Comparison of ENCODE assay signal across 15 cellular contexts in genomic region chr4:25489221-25489797, GRCh38.
"Had no signal": no experiment of that assay in that cellular context is flagged by ENCODE, and none has a peak within 500 bp of the region (broad histone marks: within the 10 kb centered on the region; RNA-seq: fewer than 3 reads in every experiment).

No MANE protein-coding gene starts in this region.

- H3K27ac ChIP-seq: epithelial cell of prostate, esophagus muscularis mucosa, gastrocnemius medialis, heart right ventricle, left ventricle myocardium inferior, pancreas had no signal

- H3K27me3 ChIP-seq: esophagus muscularis mucosa, gastrocnemius medialis, heart right ventricle, pancreas had no signal

- H3K9me3 ChIP-seq: gastrocnemius medialis, pancreas had no signal

- DNase-seq: effector memory CD4-positive, alpha-beta T cell; gastrocnemius medialis; heart right ventricle; hypothalamus; left ventricle myocardium inferior; mesendoderm; naive B cell; occipital lobe; pancreas; right cardiac atrium; small intestine; stimulated activated CD4-positive, alpha-beta T cell treated with anti-CD3 and anti-CD28 coated beads, Interleukin-12 subunit alpha, Interleukin-12 subunit beta, amount 100 ng/mL, for 4 hours; stimulated activated naive CD4-positive, alpha-beta T cell treated with Interleukin-2 at 50 U/mL for 16 hours had no signal

- H3K4me3 ChIP-seq: esophagus muscularis mucosa, gastrocnemius medialis, heart right ventricle, left ventricle myocardium inferior, pancreas had no signal

- H3K4me1 ChIP-seq: esophagus muscularis mucosa, gastrocnemius medialis, heart right ventricle, left ventricle myocardium inferior, pancreas had no signal

- ATAC-seq: gastrocnemius medialis, heart right ventricle, pancreas, right cardiac atrium had no signal

- H3K36me3 ChIP-seq: esophagus muscularis mucosa, gastrocnemius medialis, heart right ventricle, left ventricle myocardium inferior, pancreas had no signal
